In the genomic region with DNA sequence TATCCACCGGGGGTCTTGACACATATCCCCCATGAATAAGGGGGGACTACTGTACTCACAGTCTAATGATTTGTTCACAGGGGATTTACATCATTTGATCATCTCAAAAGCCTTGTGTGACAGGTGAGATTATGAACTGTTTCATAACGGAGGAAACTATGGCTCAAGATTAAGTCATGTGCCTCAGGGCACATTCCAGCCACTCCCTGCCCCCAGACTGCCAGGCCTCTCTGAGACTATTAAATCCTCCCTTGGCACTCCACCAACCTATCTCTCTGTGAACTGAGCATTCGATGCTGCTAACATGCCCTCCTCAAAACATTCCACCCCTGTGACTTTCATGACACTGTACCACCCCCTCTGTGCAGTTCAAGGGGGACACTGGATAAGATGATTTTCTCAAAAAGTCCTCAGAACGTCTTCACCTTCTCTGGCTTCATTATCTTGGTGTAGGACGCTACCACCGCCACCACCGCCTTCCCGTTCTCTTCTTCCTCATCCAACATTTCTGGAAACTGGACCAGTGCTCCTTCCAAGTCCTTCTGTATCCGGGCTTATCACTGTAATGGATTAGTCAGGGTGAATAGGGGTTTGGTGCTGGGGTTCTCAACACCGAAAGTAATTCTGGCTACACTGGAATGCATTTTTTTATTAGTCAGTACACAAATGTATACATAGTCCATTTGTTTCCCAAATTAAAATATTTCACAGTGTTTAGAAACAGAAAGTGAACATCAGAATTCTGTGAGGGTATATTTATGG, we compare ENCODE assay signal across 13 cellular contexts.
DNase-seq lines count a peak whose midpoint lies in the region; ATAC-seq, FAIRE-seq and TF ChIP-seq lines count a peak whose summit lies in the region.
"Had no signal": no experiment of that assay in that cellular context is flagged by ENCODE, and none has a peak within 500 bp of the region (broad histone marks: within the 10 kb centered on the region; RNA-seq: fewer than 3 reads in every experiment).

No MANE protein-coding gene starts in this region.

- peak overlapping the region; percentile 19 for H3K4me2 ChIP-seq in astrocyte (ENCODE audit: low read length)
- H3K4me2 ChIP-seq: BLaER1 had no signal

- DNase-seq in AG08395 (ENCODE audit: low spot score) (peak; percentile 74), HS-27A (ENCODE audit: low read depth) (peak; percentile 66), astrocyte (ENCODE audit: low read depth) (peak; percentile 36), hepatic stellate cell (ENCODE audit: low spot score) (peak; percentile 20), NCI-H2029 (lab: John Stamatoyannopoulos, UW) (no peak), DMS153 (lab: John Stamatoyannopoulos, UW) (no peak)
- DNase-seq in activated naive CD4-positive, alpha-beta T cell treated with anti-CD3 and anti-CD28 coated beads, Interleukin-2, amount 50 U/mL, for 16 hours = no peak
- DNase-seq: NCI-H446 treated with DMSO at 0.1 percent for 48 hours; stimulated activated CD4-positive, alpha-beta T cell treated with anti-CD3 and anti-CD28 coated beads, Interleukin-15, amount 100 ng/mL, for 24 hours; stimulated activated naive CD4-positive, alpha-beta T cell treated with Interleukin-2 at 50 U/mL for 16 hours had no signal

- no peak for ATAC-seq in HG02885 (IDR thresholded peaks at IDR 0.05; ENCODE audit: poor library complexity, unreplicated experiment)
- ATAC-seq: gastroesophageal sphincter had no signal

- H3K9me3 ChIP-seq in astrocyte (ENCODE audit: insufficient read depth, low read depth, low read length) = no peaks in the 10 kb centered on the region
- H3K9me3 ChIP-seq: BLaER1, gastroesophageal sphincter had no signal

- H3K27me3 Mint-ChIP-seq in astrocyte (ENCODE audit: low read depth, unreplicated experiment) = peaks cover 2% of the 10 kb centered on the region

- no peak overlapping the region for H3K4me3 ChIP-seq in astrocyte (ENCODE audit: insufficient read depth, low read depth, low read length)
- H3K4me3 ChIP-seq: BLaER1, gastroesophageal sphincter had no signal

- no peak overlapping the region for H3K9ac ChIP-seq in astrocyte (ENCODE audit: low read length)
- H3K9ac ChIP-seq: BLaER1 had no signal

- no peaks in the 10 kb centered on the region for H3K27me3 ChIP-seq in astrocyte (ENCODE audit: insufficient read depth, low read length)
- H3K27me3 ChIP-seq: BLaER1, gastroesophageal sphincter had no signal

- TF ChIP-seq CTCF in astrocyte (IDR thresholded peaks at IDR 0.05; ENCODE audit: insufficient read depth, low read depth, low read length) = no peak

- no peaks in the 10 kb centered on the region for H3K9me3 Mint-ChIP-seq in astrocyte (ENCODE audit: unreplicated experiment)

- H3K79me2 ChIP-seq in astrocyte (ENCODE audit: insufficient read depth, low read length) = no peaks in the 10 kb centered on the region

- H3K27ac Mint-ChIP-seq in astrocyte (ENCODE audit: unreplicated experiment) = no peak overlapping the region

- no peaks in the 10 kb centered on the region for H4K20me1 ChIP-seq in astrocyte (ENCODE audit: insufficient read depth, low read length)
- H4K20me1 ChIP-seq: BLaER1 had no signal

- H3K27ac ChIP-seq in astrocyte (ENCODE audit: low read depth, low read length) = no peak overlapping the region
- H3K27ac ChIP-seq: BLaER1, gastroesophageal sphincter had no signal

- no peak for FAIRE-seq in astrocyte (lab: Jason Lieb, UNC)

- H2AFZ ChIP-seq in astrocyte (ENCODE audit: low read depth, low read length) = no peak overlapping the region

- H3K4me1 ChIP-seq in astrocyte (ENCODE audit: insufficient read depth, low read length) = peaks cover 4% of the 10 kb centered on the region
- H3K4me1 ChIP-seq: BLaER1 had no signal

- H3K36me3 Mint-ChIP-seq in astrocyte (ENCODE audit: low read depth, unreplicated experiment) = no peaks in the 10 kb centered on the region

- H3K4me1 Mint-ChIP-seq in astrocyte (ENCODE audit: low read depth, unreplicated experiment) = no peaks in the 10 kb centered on the region

- no peaks in the 10 kb centered on the region for H3K36me3 ChIP-seq in astrocyte (ENCODE audit: insufficient read depth, low read length)
- H3K36me3 ChIP-seq: BLaER1, gastroesophageal sphincter had no signal

- H3K4me3 Mint-ChIP-seq in astrocyte (ENCODE audit: unreplicated experiment) = no peak overlapping the region

Comparison
In these comparisons a context has a peak if more than half of its experiments do, and no peak if none do; other contexts are left out.
1. DNase-seq: peak in AG08395 (single experiment), HS-27A (single experiment), astrocyte (single experiment) and hepatic stellate cell (single experiment); none in NCI-H2029 (single experiment), DMS153 (single experiment) and activated naive CD4-positive, alpha-beta T cell treated with anti-CD3 and anti-CD28 coated beads, Interleukin-2, amount 50 U/mL, for 16 hours (single experiment).